In genomic region chr1:3651939-3652537, GRCh38 we compare ENCODE assay signal across 8 cellular contexts. TPM values are rescaled to one million over a fixed set of nuclear protein-coding genes. Genes with fewer than 3 reads are reported as not detected.
DNase-seq lines count a peak whose midpoint lies in the region; ATAC-seq, FAIRE-seq and TF ChIP-seq lines count a peak whose summit lies in the region.

Gene TP73, plus strand, starts transcription at chr1:3652516. Its CDS starts 29,850 bp downstream, at chr1:3682366.

- peak within 1 kb of the TSS; percentile 65 for H3K9ac ChIP-seq in DND-41 (ENCODE audit: low read depth, low read length)

- H3K9me3 ChIP-seq in DND-41 (ENCODE audit: insufficient read depth, low read length, severe bottlenecking), result no peaks in the 10 kb centered on the region

- peaks cover 82% of the 10 kb centered on the region for H3K79me2 ChIP-seq in DND-41 (ENCODE audit: insufficient read depth, low read length)

- H2AFZ ChIP-seq in DND-41 (ENCODE audit: low read depth, low read length), result peak within 1 kb of the TSS; percentile 67

- H3K4me1 ChIP-seq in DND-41 (ENCODE audit: insufficient read depth, low read length) (peaks cover 54% of the 10 kb centered on the region), urinary bladder (ENCODE audit: insufficient read depth) (no peaks in the 10 kb centered on the region)

- peak within 1 kb of the TSS; percentile 75 for H3K4me2 ChIP-seq in DND-41 (ENCODE audit: insufficient read depth, low read length)

- DNase-seq in DND-41 (peak; percentile 62), UCSD-AML1 (lab: John Stamatoyannopoulos, UW; ENCODE audit: unreplicated experiment) (peak; percentile 44), iPS-NIHi7 (ENCODE audit: extremely low spot score) (peak; percentile 63), GM12891 (ENCODE audit: insufficient read length, low spot score) (no peak)

- TF ChIP-seq CTCF in DND-41 (IDR thresholded peaks at IDR 0.05; ENCODE audit: borderline replicate concordance, extremely low read depth, low read length, poor library complexity, severe bottlenecking), result no peak

- H4K20me1 ChIP-seq in DND-41 (ENCODE audit: insufficient read depth, low read length), result peaks cover 13% of the 10 kb centered on the region; the same call in 1 of the 2 replicates

- TF ChIP-seq POLR2A in GM12891 (IDR thresholded peaks at IDR 0.05; ENCODE audit: low read depth, low read length), result no peak

- WGBS in urinary bladder, result under 1% methylated on average over 77 of the region's 77 CpGs

- ATAC-seq in DND-41 (ENCODE audit: insufficient read depth, low read depth) (peak; percentile 60), HG02759 (IDR thresholded peaks at IDR 0.05; ENCODE audit: unreplicated experiment) (peak; percentile 23), GM19452 (IDR thresholded peaks at IDR 0.05; ENCODE audit: unreplicated experiment) (no peak), GM18873 (IDR thresholded peaks at IDR 0.05; ENCODE audit: low FRiP score, unreplicated experiment) (no peak)

- H3K36me3 ChIP-seq in DND-41 (ENCODE audit: insufficient read depth, low read length) (peaks cover 18% of the 10 kb centered on the region), urinary bladder (ENCODE audit: insufficient read depth) (no peaks in the 10 kb centered on the region)

- H3K4me3 ChIP-seq in DND-41 (ENCODE audit: low read depth in 1 of 2, low read length in 2 of 2) (peak within 1 kb of the TSS; percentile 36 to 59; a peak in 3 of 4 replicates), urinary bladder (ENCODE audit: low read depth, low read length) (peak within 1 kb of the TSS; percentile 41)

- FAIRE-seq in GM12891 (lab: Jason Lieb, UNC), result no peak

- no peaks in the 10 kb centered on the region for H3K27me3 ChIP-seq in DND-41 (ENCODE audit: insufficient read depth, low read length, poor library complexity)

- H3K27ac ChIP-seq in DND-41 (ENCODE audit: low read length), result peak within 1 kb of the TSS; percentile 70
- no peak within 1 kb of the TSS for H3K27ac ChIP-seq in urinary bladder (ENCODE audit: low read depth)

TF ChIP-seq in GM12891, 5 proteins besides CTCF, POLR2A, EP300 and RAD21:
- no peak for TF ChIP-seq TAF1 (IDR thresholded peaks at IDR 0.05; ENCODE audit: low read depth, low read length)

RNA-seq across cellular contexts. Expression of gene TP73, which starts in this region (rescaled TPM):
- total RNA-seq in urinary bladder, result 0.63 TPM
- polyA plus RNA-seq in urinary bladder, result 0.09 TPM
- 8.8 TPM for polyA plus RNA-seq in GM12891 (2012; ENCODE audit: low read depth, missing spikeins)

Comparison
In these comparisons a context has a peak if more than half of its experiments do, and no peak if none do; other contexts are left out.
1. ATAC-seq: peak in DND-41 (single experiment) and HG02759 (single experiment); none in GM19452 (single experiment) and GM18873 (single experiment).